14 cellular contexts compared by ENCODE assay signal in the genomic region with DNA sequence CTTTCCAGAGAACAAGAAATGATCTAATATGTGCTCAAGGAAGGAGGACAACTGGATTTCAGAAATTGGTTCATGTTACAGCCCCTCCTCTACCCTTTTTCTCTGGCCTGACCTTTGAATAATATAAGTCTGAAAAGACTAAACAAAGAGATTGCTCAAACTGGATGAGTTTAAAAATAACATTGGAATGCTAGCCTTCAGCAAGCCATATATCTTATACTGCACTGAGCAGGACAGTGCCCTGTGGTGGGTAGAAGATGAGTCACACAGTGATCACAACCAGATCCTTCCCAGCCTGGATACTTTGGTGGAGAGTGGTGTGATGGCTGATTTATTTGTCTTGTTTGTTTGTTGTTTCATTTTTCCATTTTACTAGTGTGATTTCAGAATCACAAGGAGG. TPM values are rescaled to one million over a fixed set of nuclear protein-coding genes. Genes with fewer than 3 reads are reported as not detected.
A peak's percentile ranks its signal among the peaks of the same experiment; 100 is the strongest.
DNase-seq lines count a peak whose midpoint lies in the region; ATAC-seq and TF ChIP-seq lines count a peak whose summit lies in the region.
"Had no signal": no experiment of that assay in that cellular context is flagged by ENCODE, and none has a peak within 500 bp of the region (broad histone marks: within the 10 kb centered on the region; RNA-seq: fewer than 3 reads in every experiment).

No MANE protein-coding gene starts in this region.

- intact Hi-C loops in prostate gland (cut with DNase I), result no loop called here
- intact Hi-C loops in activated naive CD4-positive, alpha-beta T cell treated with anti-CD3 and anti-CD28 coated beads for 36 hours (cut with micrococcal nuclease), result no loop called here

- H3K9me3 Mint-ChIP-seq in osteocyte (ENCODE audit: unreplicated experiment), result no peaks in the 10 kb centered on the region
- H3K9me3 Mint-ChIP-seq in activated naive CD4-positive, alpha-beta T cell treated with anti-CD3 and anti-CD28 coated beads for 36 hours, result no peaks in the 10 kb centered on the region
- H3K9me3 Mint-ChIP-seq: activated naive CD8-positive, alpha-beta T cell treated with anti-CD3 and anti-CD28 coated beads for 36 hours had no signal

- no peaks in the 10 kb centered on the region for H3K9me3 ChIP-seq in prostate gland
- H3K9me3 ChIP-seq: pancreas had no signal

- no peak overlapping the region for H3K27ac ChIP-seq in prostate gland
- H3K27ac ChIP-seq: KMS-11, pancreas had no signal

- ATAC-seq in GM21529 (IDR thresholded peaks at IDR 0.05; ENCODE audit: unreplicated experiment) (no peak), HG03280 (IDR thresholded peaks at IDR 0.05; ENCODE audit: unreplicated experiment) (no peak)

- H3K27ac Mint-ChIP-seq in osteocyte (ENCODE audit: unreplicated experiment), result peak overlapping the region; percentile 79
- H3K27ac Mint-ChIP-seq in activated naive CD4-positive, alpha-beta T cell treated with anti-CD3 and anti-CD28 coated beads for 36 hours, result no peak overlapping the region
- H3K27ac Mint-ChIP-seq: activated naive CD8-positive, alpha-beta T cell treated with anti-CD3 and anti-CD28 coated beads for 36 hours had no signal

- TF ChIP-seq POLR2A in prostate gland (IDR thresholded peaks at IDR 0.05), result no peak

- no peaks in the 10 kb centered on the region for H3K27me3 ChIP-seq in prostate gland (replicated peaks; ENCODE audit: insufficient read depth)
- H3K27me3 ChIP-seq: pancreas had no signal

- no peak for TF ChIP-seq CTCF in AG09319 (IDR thresholded peaks at IDR 0.05; ENCODE audit: low read depth, low read length)
- no peak for TF ChIP-seq CTCF in fibroblast of mammary gland (conservative IDR thresholded peaks at IDR 0.05; ENCODE audit: control insufficient read depth, insufficient read depth, low read depth, low read length)
- TF ChIP-seq CTCF in osteocyte (IDR thresholded peaks at IDR 0.05), result no peak
- no peak for TF ChIP-seq CTCF in prostate gland (IDR thresholded peaks at IDR 0.05)

- H3K4me3 Mint-ChIP-seq in osteocyte (ENCODE audit: unreplicated experiment), result no peak overlapping the region
- H3K4me3 Mint-ChIP-seq in activated naive CD4-positive, alpha-beta T cell treated with anti-CD3 and anti-CD28 coated beads for 36 hours, result no peak overlapping the region
- H3K4me3 Mint-ChIP-seq: activated naive CD8-positive, alpha-beta T cell treated with anti-CD3 and anti-CD28 coated beads for 36 hours had no signal

- CTCF ChIA-PET in activated naive CD4-positive, alpha-beta T cell treated with anti-CD3 and anti-CD28 coated beads for 36 hours (lab: Charles Lee), result no interaction called here

- H3K4me3 ChIP-seq in fibroblast of mammary gland (ENCODE audit: control insufficient read depth, low read depth, low read length), result no peak overlapping the region
- H3K4me3 ChIP-seq in prostate gland, result no peak overlapping the region
- H3K4me3 ChIP-seq: pancreas had no signal

- H3K4me1 ChIP-seq in prostate gland (replicated peaks), result no peaks in the 10 kb centered on the region
- H3K4me1 ChIP-seq: pancreas had no signal

- DNase-seq in AG09319 (ENCODE audit: extremely low read depth, low read depth) (peak; percentile 73), RKO (ENCODE audit: low spot score) (peak; percentile 30), fibroblast of mammary gland (ENCODE audit: low read depth) (peak; percentile 97), osteocyte (ENCODE audit: extremely low spot score, unreplicated experiment) (no peak), prostate gland (ENCODE audit: low spot score) (no peak)
- no peak for DNase-seq in activated naive CD4-positive, alpha-beta T cell treated with anti-CD3 and anti-CD28 coated beads for 36 hours
- DNase-seq: activated CD4-positive, CD25-positive, alpha-beta regulatory T cell; activated naive CD8-positive, alpha-beta T cell treated with anti-CD3 and anti-CD28 coated beads for 36 hours; hippocampal formation; NK-92 treated with Interleukin-12 subunit alpha and Interleukin-12 subunit beta, amount 100 ng/mL, for 24 hours; pancreas had no signal

- no peaks in the 10 kb centered on the region for H3K36me3 Mint-ChIP-seq in osteocyte (ENCODE audit: unreplicated experiment)
- no peaks in the 10 kb centered on the region for H3K36me3 Mint-ChIP-seq in activated naive CD4-positive, alpha-beta T cell treated with anti-CD3 and anti-CD28 coated beads for 36 hours (ENCODE audit: low read depth)
- H3K36me3 Mint-ChIP-seq: activated naive CD8-positive, alpha-beta T cell treated with anti-CD3 and anti-CD28 coated beads for 36 hours had no signal

- H3K36me3 ChIP-seq in prostate gland, result no peaks in the 10 kb centered on the region
- H3K36me3 ChIP-seq: pancreas had no signal

- H3K4me1 Mint-ChIP-seq in osteocyte (ENCODE audit: unreplicated experiment), result peaks cover 65% of the 10 kb centered on the region
- no peaks in the 10 kb centered on the region for H3K4me1 Mint-ChIP-seq in activated naive CD4-positive, alpha-beta T cell treated with anti-CD3 and anti-CD28 coated beads for 36 hours (ENCODE audit: low read depth)
- H3K4me1 Mint-ChIP-seq: activated naive CD8-positive, alpha-beta T cell treated with anti-CD3 and anti-CD28 coated beads for 36 hours had no signal

- no peaks in the 10 kb centered on the region for H3K27me3 Mint-ChIP-seq in osteocyte (ENCODE audit: unreplicated experiment)
- peaks cover 3% of the 10 kb centered on the region for H3K27me3 Mint-ChIP-seq in activated naive CD4-positive, alpha-beta T cell treated with anti-CD3 and anti-CD28 coated beads for 36 hours (ENCODE audit: low read depth)
- H3K27me3 Mint-ChIP-seq: activated naive CD8-positive, alpha-beta T cell treated with anti-CD3 and anti-CD28 coated beads for 36 hours had no signal

RNA-seq across cellular contexts. Expression of a gene that starts 13.2 kb away (rescaled TPM):
- total RNA-seq in osteocyte (24.2 and 25.3 TPM in 2 replicates), prostate gland (under 1 TPM; 0.27 to 0.62 TPM)
- 1 to 10 TPM; 2.4 to 2.8 TPM for total RNA-seq in activated naive CD4-positive, alpha-beta T cell treated with anti-CD3 and anti-CD28 coated beads for 36 hours
- total RNA-seq: activated naive CD8-positive, alpha-beta T cell treated with anti-CD3 and anti-CD28 coated beads for 36 hours had no signal

Comparison
In these comparisons a context has a peak if more than half of its experiments do, and no peak if none do; other contexts are left out.
1. DNase-seq: peak in AG09319 (single experiment), RKO (single experiment) and fibroblast of mammary gland (single experiment); none in osteocyte (single experiment), prostate gland (single experiment) and activated naive CD4-positive, alpha-beta T cell treated with anti-CD3 and anti-CD28 coated beads for 36 hours (single experiment).